Comparison of ENCODE assay signal across 8 cellular contexts in genomic region chr17:1186923-1187771, GRCh38. TPM values are rescaled to one million over a fixed set of nuclear protein-coding genes. Genes with fewer than 3 reads are reported as not detected.
A peak's percentile ranks its signal among the peaks of the same experiment; 100 is the strongest.
DNase-seq lines count a peak whose midpoint lies in the region; ATAC-seq and TF ChIP-seq lines count a peak whose summit lies in the region.

No MANE protein-coding gene starts in this region.

- H3K27ac ChIP-seq in heart left ventricle (peak overlapping the region; percentile 14 to 90 (median 84)), upper lobe of left lung (peak overlapping the region; percentile 48 to 81 (median 80))

- DNase-seq in Daoy (ENCODE audit: low read depth) (peak; percentile 91), Kasumi-1 (lab: John Stamatoyannopoulos, UW) (peak; percentile 47 to 50), T follicular helper cell (ENCODE audit: low read depth) (peak; percentile 63), amniotic epithelial cell (ENCODE audit: low read depth) (peak; percentile 72), heart left ventricle (peak; percentile 89 to 93 (median 91)), progenitor cell of endocrine pancreas (ENCODE audit: low spot score, unreplicated experiment) (peak; percentile 78), upper lobe of left lung (peak; percentile 91 to 96)

- peak in 1 of 2 donors; percentile 36 for TF ChIP-seq POLR2A in heart left ventricle (IDR thresholded peaks at IDR 0.05)
- no peak for TF ChIP-seq POLR2A in upper lobe of left lung (IDR thresholded peaks at IDR 0.05)

- H3K27me3 Mint-ChIP-seq in progenitor cell of endocrine pancreas = peaks cover 58% of the 10 kb centered on the region

- WGBS in heart left ventricle, 4 donors = 13 to 18% (median 15%) methylated on average over 32 to 34 of the region's 34 CpGs
- WGBS in upper lobe of left lung, 2 donors = 45 to 55% methylated on average over 8 to 27 of the region's 34 CpGs

- H3K9me3 ChIP-seq in heart left ventricle (no peaks in the 10 kb centered on the region), upper lobe of left lung (no peaks in the 10 kb centered on the region)

- intact Hi-C loops in heart left ventricle (cut with DNase I) = loop anchor here in 9 of 10 donors (1.0 to 10.0 kb wide), 10 partner anchors 35 to 132 kb away; no protein-coding TSS in a partner anchor

- H3K36me3 Mint-ChIP-seq in progenitor cell of endocrine pancreas (ENCODE audit: insufficient read depth) = no peaks in the 10 kb centered on the region

- no peaks in the 10 kb centered on the region for H3K27me3 ChIP-seq in heart left ventricle
- H3K27me3 ChIP-seq in upper lobe of left lung = no peaks in the 10 kb centered on the region

- H3K4me3 ChIP-seq in heart left ventricle = peak overlapping the region; percentile 18 to 59 (median 48)
- H3K4me3 ChIP-seq in upper lobe of left lung = peak overlapping the region in 3 of 4 donors; percentile 30 to 50 (median 38)

- no peak overlapping the region for H3K4me3 Mint-ChIP-seq in progenitor cell of endocrine pancreas (ENCODE audit: low read depth)

- H3K36me3 ChIP-seq in heart left ventricle (no peaks in the 10 kb centered on the region), upper lobe of left lung (no peaks in the 10 kb centered on the region)

- H3K4me1 Mint-ChIP-seq in progenitor cell of endocrine pancreas (ENCODE audit: low read depth) = no peaks in the 10 kb centered on the region

- TF ChIP-seq CTCF in heart left ventricle (IDR thresholded peaks at IDR 0.05) (peak; percentile 98 to 99 (median 98)), progenitor cell of endocrine pancreas (IDR thresholded peaks at IDR 0.05; ENCODE audit: unreplicated experiment) (peak; percentile 99), upper lobe of left lung (IDR thresholded peaks at IDR 0.05) (peak; percentile 97 to 98 (median 98))

- H3K9me3 Mint-ChIP-seq in progenitor cell of endocrine pancreas (ENCODE audit: low read depth) = no peaks in the 10 kb centered on the region

- H3K4me1 ChIP-seq in heart left ventricle (peaks cover 2 to 66% (median 47%) of the 10 kb centered on the region in 12 donors), upper lobe of left lung (peaks cover 43 to 73% (median 46%) of the 10 kb centered on the region in 4 donors)

- H3K27ac Mint-ChIP-seq in progenitor cell of endocrine pancreas = peak overlapping the region; percentile 29

- peak; percentile 84 to 93 (median 91) for ATAC-seq in heart left ventricle
- peak; percentile 95 for ATAC-seq in upper lobe of left lung (ENCODE audit: low FRiP score in 2 of 2)
- no peak for ATAC-seq in HG03521 (IDR thresholded peaks at IDR 0.05; ENCODE audit: unreplicated experiment)

- no peak for TF ChIP-seq EP300 in upper lobe of left lung (IDR thresholded peaks at IDR 0.05)

RNA-seq across cellular contexts. Expression of gene ABR, which starts 7.4 kb away (rescaled TPM):
- 40.1 and 57.4 TPM in 2 replicates for total RNA-seq in Daoy (2014; rRNA removed; shearing (Covaris generic))
- total RNA-seq in heart left ventricle (100 to 1,000 TPM; 134 to 171 (median 156) TPM), progenitor cell of endocrine pancreas (61.0 and 64.6 TPM in 2 replicates), upper lobe of left lung (100 to 1,000 TPM; 117 to 645 (median 206) TPM)
- 10 to 100 TPM; 64.5 to 93.2 TPM for polyA plus RNA-seq in heart left ventricle
